ENCODE assay signal across 1 cellular context in the genomic region with DNA sequence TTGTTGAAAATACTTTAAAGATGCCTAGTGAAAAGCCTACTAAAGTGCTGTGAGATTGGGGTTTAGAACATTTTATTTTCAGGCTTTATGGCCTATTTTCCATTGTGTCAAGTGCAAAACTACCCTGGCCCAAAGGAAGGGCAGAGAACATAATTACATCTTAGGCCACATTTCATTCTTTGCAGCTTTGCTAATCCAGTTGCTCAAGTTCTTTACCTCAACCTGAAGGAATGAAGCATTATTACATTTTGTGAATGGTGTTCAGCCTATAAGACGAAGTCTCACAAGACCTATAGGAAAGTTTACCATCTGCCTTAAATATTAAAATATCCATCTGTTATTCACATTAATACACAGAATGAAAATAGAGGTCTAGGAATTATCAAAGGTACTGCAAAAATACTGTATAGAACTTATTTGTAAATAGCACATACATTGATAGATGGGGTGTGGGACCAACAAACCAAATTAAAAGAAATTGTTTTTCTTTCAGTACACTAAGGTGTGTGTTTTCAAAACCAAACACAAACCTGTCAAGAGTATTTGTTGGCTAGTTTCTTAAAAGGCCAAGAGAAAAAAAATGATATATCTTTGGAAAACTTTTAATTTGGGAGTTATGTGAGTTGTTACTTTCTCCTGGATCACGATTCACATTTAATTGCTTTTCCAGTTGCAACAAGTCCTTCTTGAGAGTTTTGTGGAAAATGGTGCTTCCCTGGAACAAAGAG.
TF ChIP-seq lines count a peak whose summit lies in the region.

No MANE protein-coding gene starts in this region.

TF ChIP-seq in HEK293, 187 proteins besides CTCF, POLR2A, EP300 and RAD21:
- TF ChIP-seq GLI2 (tag by site-specific recombination; IDR thresholded peaks at IDR 0.05; ENCODE audit: borderline replicate concordance, low read depth) (no peak), SCRT2 (tag by site-specific recombination; IDR thresholded peaks at IDR 0.05) (peak; percentile 73)
